1 cellular context compared by ENCODE assay signal in the genomic region with DNA sequence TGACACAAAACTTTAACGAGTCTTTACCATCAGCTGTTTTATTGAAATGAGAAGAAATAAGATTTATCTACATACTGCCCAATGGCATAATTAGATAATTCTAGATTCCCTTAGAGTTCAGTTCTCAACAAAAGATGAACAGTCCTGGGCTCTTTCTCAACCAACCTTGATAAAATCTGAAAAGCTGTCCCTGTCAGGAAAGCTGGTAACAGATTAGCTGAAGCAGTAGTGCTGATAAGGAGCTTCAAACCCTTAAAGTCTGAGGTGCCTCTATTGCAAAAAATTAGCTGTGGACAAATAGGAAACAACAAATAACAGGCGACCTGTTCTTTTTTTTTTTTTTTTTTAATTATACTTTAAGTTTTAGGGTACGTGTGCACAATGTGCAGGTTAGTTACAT.
TF ChIP-seq lines count a peak whose summit lies in the region.

No MANE protein-coding gene starts in this region.

TF ChIP-seq in K562, 482 proteins besides CTCF, POLR2A, EP300 and RAD21 (continued from another document and continues in another):
- TF ChIP-seq, protein P1, sequence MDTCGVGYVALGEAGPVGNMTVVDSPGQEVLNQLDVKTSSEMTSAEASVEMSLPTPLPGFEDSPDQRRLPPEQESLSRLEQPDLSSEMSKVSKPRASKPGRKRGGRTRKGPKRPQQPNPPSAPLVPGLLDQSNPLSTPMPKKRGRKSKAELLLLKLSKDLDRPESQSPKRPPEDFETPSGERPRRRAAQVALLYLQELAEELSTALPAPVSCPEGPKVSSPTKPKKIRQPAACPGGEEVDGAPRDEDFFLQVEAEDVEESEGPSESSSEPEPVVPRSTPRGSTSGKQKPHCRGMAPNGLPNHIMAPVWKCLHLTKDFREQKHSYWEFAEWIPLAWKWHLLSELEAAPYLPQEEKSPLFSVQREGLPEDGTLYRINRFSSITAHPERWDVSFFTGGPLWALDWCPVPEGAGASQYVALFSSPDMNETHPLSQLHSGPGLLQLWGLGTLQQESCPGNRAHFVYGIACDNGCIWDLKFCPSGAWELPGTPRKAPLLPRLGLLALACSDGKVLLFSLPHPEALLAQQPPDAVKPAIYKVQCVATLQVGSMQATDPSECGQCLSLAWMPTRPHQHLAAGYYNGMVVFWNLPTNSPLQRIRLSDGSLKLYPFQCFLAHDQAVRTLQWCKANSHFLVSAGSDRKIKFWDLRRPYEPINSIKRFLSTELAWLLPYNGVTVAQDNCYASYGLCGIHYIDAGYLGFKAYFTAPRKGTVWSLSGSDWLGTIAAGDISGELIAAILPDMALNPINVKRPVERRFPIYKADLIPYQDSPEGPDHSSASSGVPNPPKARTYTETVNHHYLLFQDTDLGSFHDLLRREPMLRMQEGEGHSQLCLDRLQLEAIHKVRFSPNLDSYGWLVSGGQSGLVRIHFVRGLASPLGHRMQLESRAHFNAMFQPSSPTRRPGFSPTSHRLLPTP (IDR thresholded peaks at IDR 0.05; ENCODE audit: borderline replicate concordance, extremely low read depth, insufficient read length) = no peak
- TF ChIP-seq PHB2 (IDR thresholded peaks at IDR 0.05; ENCODE audit: low read depth) = no peak
- no peak for TF ChIP-seq NR2F6 (CRISPR knock-in tag; IDR thresholded peaks at IDR 0.05)
- TF ChIP-seq, protein P2, sequence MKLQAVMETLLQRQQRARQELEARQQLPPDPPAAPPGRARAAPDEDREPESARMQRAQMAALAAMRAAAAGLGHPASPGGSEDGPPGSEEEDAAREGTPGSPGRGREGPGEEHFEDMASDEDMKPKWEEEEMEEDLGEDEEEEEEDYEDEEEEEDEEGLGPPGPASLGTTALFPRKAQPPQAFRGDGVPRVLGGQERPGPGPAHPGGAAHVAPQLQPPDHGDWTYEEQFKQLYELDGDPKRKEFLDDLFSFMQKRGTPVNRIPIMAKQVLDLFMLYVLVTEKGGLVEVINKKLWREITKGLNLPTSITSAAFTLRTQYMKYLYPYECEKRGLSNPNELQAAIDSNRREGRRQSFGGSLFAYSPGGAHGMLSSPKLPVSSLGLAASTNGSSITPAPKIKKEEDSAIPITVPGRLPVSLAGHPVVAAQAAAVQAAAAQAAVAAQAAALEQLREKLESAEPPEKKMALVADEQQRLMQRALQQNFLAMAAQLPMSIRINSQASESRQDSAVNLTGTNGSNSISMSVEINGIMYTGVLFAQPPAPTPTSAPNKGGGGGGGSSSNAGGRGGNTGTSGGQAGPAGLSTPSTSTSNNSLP (IDR thresholded peaks at IDR 0.05; ENCODE audit: borderline replicate concordance, low read depth, low read length) = no peak
- no peak for TF ChIP-seq RFX5 (IDR thresholded peaks at IDR 0.05; ENCODE audit: low read depth, low read length)
- no peak for TF ChIP-seq BDP1 (IDR thresholded peaks at IDR 0.05; ENCODE audit: insufficient read depth, insufficient read length)
- no peak for TF ChIP-seq JUN (IDR thresholded peaks at IDR 0.05; ENCODE audit: borderline replicate concordance, low read depth, low read length)
- no peak for TF ChIP-seq JUN (CRISPR knock-in tag; IDR thresholded peaks at IDR 0.05; ENCODE audit: borderline replicate concordance)
- TF ChIP-seq, protein P3, sequence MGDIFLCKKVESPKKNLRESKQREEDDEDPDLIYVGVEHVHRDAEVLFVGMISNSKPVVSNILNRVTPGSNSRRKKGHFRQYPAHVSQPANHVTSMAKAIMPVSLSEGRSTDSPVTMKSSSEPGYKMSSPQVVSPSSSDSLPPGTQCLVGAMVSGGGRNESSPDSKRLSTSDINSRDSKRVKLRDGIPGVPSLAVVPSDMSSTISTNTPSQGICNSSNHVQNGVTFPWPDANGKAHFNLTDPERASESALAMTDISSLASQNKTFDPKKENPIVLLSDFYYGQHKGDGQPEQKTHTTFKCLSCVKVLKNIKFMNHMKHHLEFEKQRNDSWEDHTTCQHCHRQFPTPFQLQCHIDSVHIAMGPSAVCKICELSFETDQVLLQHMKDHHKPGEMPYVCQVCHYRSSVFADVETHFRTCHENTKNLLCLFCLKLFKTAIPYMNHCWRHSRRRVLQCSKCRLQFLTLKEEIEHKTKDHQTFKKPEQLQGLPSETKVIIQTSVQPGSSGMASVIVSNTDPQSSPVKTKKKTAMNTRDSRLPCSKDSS (IDR thresholded peaks at IDR 0.05; ENCODE audit: low read depth, partially characterized antibody) = no peak
- no peak; the same call in 1 of the 2 replicates for TF ChIP-seq TEAD4 (IDR thresholded peaks at IDR 0.05; ENCODE audit: low read length)
- TF ChIP-seq TEAD4 (CRISPR knock-in tag; IDR thresholded peaks at IDR 0.05; ENCODE audit: borderline replicate concordance) = no peak
- no peak for TF ChIP-seq PHTF2 (CRISPR knock-in tag; IDR thresholded peaks at IDR 0.05)
- TF ChIP-seq, protein P4, sequence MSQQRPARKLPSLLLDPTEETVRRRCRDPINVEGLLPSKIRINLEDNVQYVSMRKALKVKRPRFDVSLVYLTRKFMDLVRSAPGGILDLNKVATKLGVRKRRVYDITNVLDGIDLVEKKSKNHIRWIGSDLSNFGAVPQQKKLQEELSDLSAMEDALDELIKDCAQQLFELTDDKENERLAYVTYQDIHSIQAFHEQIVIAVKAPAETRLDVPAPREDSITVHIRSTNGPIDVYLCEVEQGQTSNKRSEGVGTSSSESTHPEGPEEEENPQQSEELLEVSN (IDR thresholded peaks at IDR 0.05; ENCODE audit: borderline replicate concordance in 1 of 2, extremely low read depth in 1 of 2, insufficient read depth in 1 of 2, insufficient read length in 1 of 2, low read depth in 1 of 2, low read length in 1 of 2, poor library complexity in 1 of 2, severe bottlenecking in 1 of 2) = no peak
- no peak; the same call in 1 of the 2 replicates for TF ChIP-seq ADNP (tag; IDR thresholded peaks at IDR 0.05)
- TF ChIP-seq ARID2 (IDR thresholded peaks at IDR 0.05) = no peak
- TF ChIP-seq CBFA2T2 (conservative IDR thresholded peaks at IDR 0.05) = peak; percentile 31
- no peak for TF ChIP-seq STAT5A (IDR thresholded peaks at IDR 0.05; ENCODE audit: borderline replicate concordance, low read length)
- no peak for TF ChIP-seq NFXL1 (CRISPR knock-in tag; IDR thresholded peaks at IDR 0.05)
- TF ChIP-seq ZKSCAN3 (CRISPR knock-in tag; IDR thresholded peaks at IDR 0.05) = no peak
- TF ChIP-seq JUND (IDR thresholded peaks at IDR 0.05; ENCODE audit: borderline replicate concordance, low read depth, low read length) = 0 out of 2 replicates have a peak, but pooled peaks have one; percentile 15
- no peak; the same call in 2 of the 3 replicates for TF ChIP-seq JUND (tag; IDR thresholded peaks at IDR 0.05; ENCODE audit: borderline replicate concordance, low read depth, low read length)
- TF ChIP-seq, protein P5, sequence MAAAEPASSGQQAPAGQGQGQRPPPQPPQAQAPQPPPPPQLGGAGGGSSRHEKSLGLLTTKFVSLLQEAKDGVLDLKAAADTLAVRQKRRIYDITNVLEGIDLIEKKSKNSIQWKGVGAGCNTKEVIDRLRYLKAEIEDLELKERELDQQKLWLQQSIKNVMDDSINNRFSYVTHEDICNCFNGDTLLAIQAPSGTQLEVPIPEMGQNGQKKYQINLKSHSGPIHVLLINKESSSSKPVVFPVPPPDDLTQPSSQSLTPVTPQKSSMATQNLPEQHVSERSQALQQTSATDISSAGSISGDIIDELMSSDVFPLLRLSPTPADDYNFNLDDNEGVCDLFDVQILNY (CRISPR knock-in tag; IDR thresholded peaks at IDR 0.05) = no peak
- no peak for TF ChIP-seq KHSRP (IDR thresholded peaks at IDR 0.05)
- TF ChIP-seq SREBF1 (IDR thresholded peaks at IDR 0.05; ENCODE audit: borderline replicate concordance, low read depth, low read length) = no peak
- no peak for TF ChIP-seq BCL6 (CRISPR knock-in tag; IDR thresholded peaks at IDR 0.05)
- TF ChIP-seq, protein P6, sequence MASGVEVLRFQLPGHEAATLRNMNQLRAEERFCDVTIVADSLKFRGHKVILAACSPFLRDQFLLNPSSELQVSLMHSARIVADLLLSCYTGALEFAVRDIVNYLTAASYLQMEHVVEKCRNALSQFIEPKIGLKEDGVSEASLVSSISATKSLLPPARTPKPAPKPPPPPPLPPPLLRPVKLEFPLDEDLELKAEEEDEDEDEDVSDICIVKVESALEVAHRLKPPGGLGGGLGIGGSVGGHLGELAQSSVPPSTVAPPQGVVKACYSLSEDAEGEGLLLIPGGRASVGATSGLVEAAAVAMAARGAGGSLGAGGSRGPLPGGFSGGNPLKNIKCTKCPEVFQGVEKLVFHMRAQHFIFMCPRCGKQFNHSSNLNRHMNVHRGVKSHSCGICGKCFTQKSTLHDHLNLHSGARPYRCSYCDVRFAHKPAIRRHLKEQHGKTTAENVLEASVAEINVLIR (CRISPR knock-in tag; IDR thresholded peaks at IDR 0.05) = no peak
- TF ChIP-seq, protein P7, sequence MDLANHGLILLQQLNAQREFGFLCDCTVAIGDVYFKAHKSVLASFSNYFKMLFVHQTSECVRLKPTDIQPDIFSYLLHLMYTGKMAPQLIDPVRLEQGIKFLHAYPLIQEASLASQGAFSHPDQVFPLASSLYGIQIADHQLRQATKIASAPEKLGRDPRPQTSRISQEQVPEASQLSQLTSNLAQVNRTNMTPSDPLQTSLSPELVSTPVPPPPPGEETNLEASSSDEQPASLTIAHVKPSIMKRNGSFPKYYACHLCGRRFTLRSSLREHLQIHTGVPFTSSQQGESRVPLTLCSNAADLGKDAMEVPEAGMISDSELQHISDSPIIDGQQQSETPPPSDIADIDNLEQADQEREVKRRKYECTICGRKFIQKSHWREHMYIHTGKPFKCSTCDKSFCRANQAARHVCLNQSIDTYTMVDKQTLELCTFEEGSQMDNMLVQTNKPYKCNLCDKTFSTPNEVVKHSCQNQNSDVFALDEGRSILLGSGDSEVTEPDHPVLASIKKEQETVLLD (IDR thresholded peaks at IDR 0.05) = no peak
- TF ChIP-seq RCOR1 (IDR thresholded peaks at IDR 0.05; ENCODE audit: borderline replicate concordance in 1 of 2, low read depth in 2 of 2, low read length in 2 of 2) = peak in 1 of 2 experiments; percentile 60; a peak in 1 of 4 replicates
- no peak for TF ChIP-seq ZNF445 (CRISPR knock-in tag; IDR thresholded peaks at IDR 0.05; ENCODE audit: low read depth)
- TF ChIP-seq, protein P8, sequence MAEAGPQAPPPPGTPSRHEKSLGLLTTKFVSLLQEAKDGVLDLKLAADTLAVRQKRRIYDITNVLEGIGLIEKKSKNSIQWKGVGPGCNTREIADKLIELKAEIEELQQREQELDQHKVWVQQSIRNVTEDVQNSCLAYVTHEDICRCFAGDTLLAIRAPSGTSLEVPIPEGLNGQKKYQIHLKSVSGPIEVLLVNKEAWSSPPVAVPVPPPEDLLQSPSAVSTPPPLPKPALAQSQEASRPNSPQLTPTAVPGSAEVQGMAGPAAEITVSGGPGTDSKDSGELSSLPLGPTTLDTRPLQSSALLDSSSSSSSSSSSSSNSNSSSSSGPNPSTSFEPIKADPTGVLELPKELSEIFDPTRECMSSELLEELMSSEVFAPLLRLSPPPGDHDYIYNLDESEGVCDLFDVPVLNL (CRISPR knock-in tag; IDR thresholded peaks at IDR 0.05; ENCODE audit: low read depth) = no peak
- TF ChIP-seq ZSCAN32 (CRISPR knock-in tag; IDR thresholded peaks at IDR 0.05) = no peak
- TF ChIP-seq PML (IDR thresholded peaks at IDR 0.05; ENCODE audit: low read length) = no peak
- TF ChIP-seq, protein P9, sequence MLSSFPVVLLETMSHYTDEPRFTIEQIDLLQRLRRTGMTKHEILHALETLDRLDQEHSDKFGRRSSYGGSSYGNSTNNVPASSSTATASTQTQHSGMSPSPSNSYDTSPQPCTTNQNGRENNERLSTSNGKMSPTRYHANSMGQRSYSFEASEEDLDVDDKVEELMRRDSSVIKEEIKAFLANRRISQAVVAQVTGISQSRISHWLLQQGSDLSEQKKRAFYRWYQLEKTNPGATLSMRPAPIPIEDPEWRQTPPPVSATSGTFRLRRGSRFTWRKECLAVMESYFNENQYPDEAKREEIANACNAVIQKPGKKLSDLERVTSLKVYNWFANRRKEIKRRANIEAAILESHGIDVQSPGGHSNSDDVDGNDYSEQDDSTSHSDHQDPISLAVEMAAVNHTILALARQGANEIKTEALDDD (IDR thresholded peaks at IDR 0.05) = peak; percentile 37
- TF ChIP-seq, protein P10, sequence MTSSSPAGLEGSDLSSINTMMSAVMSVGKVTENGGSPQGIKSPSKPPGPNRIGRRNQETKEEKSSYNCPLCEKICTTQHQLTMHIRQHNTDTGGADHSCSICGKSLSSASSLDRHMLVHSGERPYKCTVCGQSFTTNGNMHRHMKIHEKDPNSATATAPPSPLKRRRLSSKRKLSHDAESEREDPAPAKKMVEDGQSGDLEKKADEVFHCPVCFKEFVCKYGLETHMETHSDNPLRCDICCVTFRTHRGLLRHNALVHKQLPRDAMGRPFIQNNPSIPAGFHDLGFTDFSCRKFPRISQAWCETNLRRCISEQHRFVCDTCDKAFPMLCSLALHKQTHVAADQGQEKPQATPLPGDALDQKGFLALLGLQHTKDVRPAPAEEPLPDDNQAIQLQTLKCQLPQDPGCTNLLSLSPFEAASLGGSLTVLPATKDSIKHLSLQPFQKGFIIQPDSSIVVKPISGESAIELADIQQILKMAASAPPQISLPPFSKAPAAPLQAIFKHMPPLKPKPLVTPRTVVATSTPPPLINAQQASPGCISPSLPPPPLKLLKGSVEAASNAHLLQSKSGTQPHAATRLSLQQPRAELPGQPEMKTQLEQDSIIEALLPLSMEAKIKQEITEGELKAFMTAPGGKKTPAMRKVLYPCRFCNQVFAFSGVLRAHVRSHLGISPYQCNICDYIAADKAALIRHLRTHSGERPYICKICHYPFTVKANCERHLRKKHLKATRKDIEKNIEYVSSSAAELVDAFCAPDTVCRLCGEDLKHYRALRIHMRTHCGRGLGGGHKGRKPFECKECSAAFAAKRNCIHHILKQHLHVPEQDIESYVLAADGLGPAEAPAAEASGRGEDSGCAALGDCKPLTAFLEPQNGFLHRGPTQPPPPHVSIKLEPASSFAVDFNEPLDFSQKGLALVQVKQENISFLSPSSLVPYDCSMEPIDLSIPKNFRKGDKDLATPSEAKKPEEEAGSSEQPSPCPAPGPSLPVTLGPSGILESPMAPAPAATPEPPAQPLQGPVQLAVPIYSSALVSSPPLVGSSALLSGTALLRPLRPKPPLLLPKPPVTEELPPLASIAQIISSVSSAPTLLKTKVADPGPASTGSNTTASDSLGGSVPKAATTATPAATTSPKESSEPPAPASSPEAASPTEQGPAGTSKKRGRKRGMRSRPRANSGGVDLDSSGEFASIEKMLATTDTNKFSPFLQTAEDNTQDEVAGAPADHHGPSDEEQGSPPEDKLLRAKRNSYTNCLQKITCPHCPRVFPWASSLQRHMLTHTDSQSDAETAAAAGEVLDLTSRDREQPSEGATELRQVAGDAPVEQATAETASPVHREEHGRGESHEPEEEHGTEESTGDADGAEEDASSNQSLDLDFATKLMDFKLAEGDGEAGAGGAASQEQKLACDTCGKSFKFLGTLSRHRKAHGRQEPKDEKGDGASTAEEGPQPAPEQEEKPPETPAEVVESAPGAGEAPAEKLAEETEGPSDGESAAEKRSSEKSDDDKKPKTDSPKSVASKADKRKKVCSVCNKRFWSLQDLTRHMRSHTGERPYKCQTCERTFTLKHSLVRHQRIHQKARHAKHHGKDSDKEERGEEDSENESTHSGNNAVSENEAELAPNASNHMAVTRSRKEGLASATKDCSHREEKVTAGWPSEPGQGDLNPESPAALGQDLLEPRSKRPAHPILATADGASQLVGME (CRISPR knock-in tag; IDR thresholded peaks at IDR 0.05) = no peak
- peak; percentile 76 for TF ChIP-seq MEIS2 (IDR thresholded peaks at IDR 0.05; ENCODE audit: partially characterized antibody)
- TF ChIP-seq SMAD4 (CRISPR knock-in tag; conservative IDR thresholded peaks at IDR 0.05) = no peak
